In the genomic region with DNA sequence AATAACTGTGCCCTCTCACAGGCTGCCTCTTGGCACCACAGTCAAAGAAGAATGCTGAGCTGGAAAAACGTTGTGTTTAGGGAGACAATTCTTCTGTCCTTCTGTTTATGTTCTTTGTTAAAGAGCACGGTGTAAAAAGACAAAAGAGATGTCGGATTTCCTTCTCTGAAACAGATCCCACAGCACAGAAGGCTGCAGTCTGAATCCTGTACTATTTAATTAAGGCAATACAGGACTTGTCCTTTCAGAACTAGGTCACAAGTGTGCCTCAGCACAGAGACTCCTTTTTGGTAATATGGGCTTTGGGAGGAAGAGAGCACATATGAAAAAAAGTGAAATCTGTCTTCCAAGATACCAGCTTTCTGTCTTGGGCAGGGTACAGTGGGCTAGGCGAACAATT, we compare ENCODE assay signal across 18 cellular contexts.
"Had no signal": no experiment of that assay in that cellular context is flagged by ENCODE, and none has a peak within 500 bp of the region (broad histone marks: within the 10 kb centered on the region; RNA-seq: fewer than 3 reads in every experiment).

No MANE protein-coding gene starts in this region.

- H3K4me3 ChIP-seq: colonic mucosa, left lung, psoas muscle, sigmoid colon, stomach, vagina had no signal

- H3K36me3 ChIP-seq: colonic mucosa, left lung, sigmoid colon, stomach, vagina had no signal

- ATAC-seq: left lung; naive thymus-derived CD4-positive, alpha-beta T cell; psoas muscle; right cardiac atrium; stimulated activated effector memory CD8-positive, alpha-beta T cell treated with anti-CD3 and anti-CD28 coated beads, Interleukin-12 subunit alpha, Interleukin-12 subunit beta, amount 100 ng/mL, for 72 hours had no signal

- H3K4me1 ChIP-seq: colonic mucosa, left lung, psoas muscle, stomach, vagina had no signal

- H3K27ac ChIP-seq: colonic mucosa, left lung, psoas muscle, sigmoid colon, stomach, vagina had no signal

- H3K27me3 ChIP-seq: colonic mucosa, sigmoid colon, vagina had no signal

- H3K9me3 ChIP-seq: colonic mucosa, left lung, psoas muscle, sigmoid colon, stomach, vagina had no signal

- DNase-seq: colonic mucosa; dermis blood vessel endothelial cell; effector CD4-positive, alpha-beta T cell; left lung; mesendoderm; midbrain; naive thymus-derived CD4-positive, alpha-beta T cell; posterior cingulate gyrus; psoas muscle; right cardiac atrium; sigmoid colon; stimulated activated CD4-positive, alpha-beta T cell treated with anti-CD3 and anti-CD28 coated beads, Interleukin-2, amount 100 ng/mL, for 24 hours; stimulated activated CD4-positive, alpha-beta T cell treated with anti-CD3 and anti-CD28 coated beads, Interleukin-4, amount 100 ng/mL, for 24 hours; stimulated activated naive CD4-positive, alpha-beta T cell treated with Interleukin-2 at 50 U/mL for 16 hours; stomach; trophoblast cell had no signal
